ENCODE assay signal across 26 cellular contexts in genomic region chrY:19869715-19870114, GRCh38.
DNase-seq lines count a peak whose midpoint lies in the region; ATAC-seq, FAIRE-seq and TF ChIP-seq lines count a peak whose summit lies in the region.
"Had no signal": no experiment of that assay in that cellular context is flagged by ENCODE, and none has a peak within 500 bp of the region (broad histone marks: within the 10 kb centered on the region; RNA-seq: fewer than 3 reads in every experiment).

No MANE protein-coding gene starts in this region.

- H3K27ac ChIP-seq in CD8-positive, alpha-beta memory T cell (ENCODE audit: low read depth, low read length), result no peak overlapping the region
- H3K27ac ChIP-seq: epithelial cell of prostate, pancreas, right atrium auricular region, suprapubic skin had no signal

- no peaks in the 10 kb centered on the region for H3K9me3 Mint-ChIP-seq in activated T-helper 2 cell treated with anti-CD3 and anti-CD28 coated beads, Interferon-gamma antibody, Interleukin-2, Interleukin-4, amounts not matched to agents 10 μg/mL and 5 μg/mL and 100 μg/mL, durations not matched to agents 14 hours and 24 hours and 36 hours
- no peaks in the 10 kb centered on the region for H3K9me3 Mint-ChIP-seq in stimulated activated effector memory CD8-positive, alpha-beta T cell treated with anti-CD3 and anti-CD28 coated beads, Interleukin-12 subunit alpha, Interleukin-12 subunit beta, amount 100 ng/mL, for 72 hours
- H3K9me3 Mint-ChIP-seq in CD8-positive, alpha-beta memory T cell, result no peaks in the 10 kb centered on the region
- H3K9me3 Mint-ChIP-seq: activated CD4-positive, alpha-beta T cell treated with anti-CD3 and anti-CD28 coated beads, Interleukin-2, amount 10 ng/mL, durations not matched to agents 24 days and 14 days; CD8-positive, alpha-beta T cell; natural killer cell; T-cell had no signal

- H3K27me3 Mint-ChIP-seq in activated T-helper 2 cell treated with anti-CD3 and anti-CD28 coated beads, Interferon-gamma antibody, Interleukin-2, Interleukin-4, amounts not matched to agents 10 μg/mL and 5 μg/mL and 100 μg/mL, durations not matched to agents 14 hours and 24 hours and 36 hours (ENCODE audit: low read depth), result no peaks in the 10 kb centered on the region
- peaks cover 0 to 6% of the 10 kb centered on the region in 2 donors for H3K27me3 Mint-ChIP-seq in CD8-positive, alpha-beta memory T cell
- H3K27me3 Mint-ChIP-seq: activated CD4-positive, alpha-beta T cell treated with anti-CD3 and anti-CD28 coated beads, Interleukin-2, amount 10 ng/mL, durations not matched to agents 24 days and 14 days; T-cell had no signal

- POLR2A ChIA-PET in CD8-positive, alpha-beta memory T cell (lab: Charles Lee), result no interaction called here
- POLR2A ChIA-PET in GM10248 (lab: Yijun Ruan, JAX), result no interaction called here

- no peaks in the 10 kb centered on the region for H3K36me3 ChIP-seq in CD8-positive, alpha-beta memory T cell (ENCODE audit: insufficient read depth, low read length)
- H3K36me3 ChIP-seq: pancreas, right atrium auricular region, suprapubic skin had no signal

- DNase-seq in left ventricle myocardium superior (peak; percentile 14), Right ventricle myocardium inferior (ENCODE audit: missing footprints) (no peak), H54 (ENCODE audit: insufficient read length, low spot score) (peak; percentile 2), SW480 (ENCODE audit: low spot score) (no peak), GM10248 (ENCODE audit: extremely low spot score) (no peak)
- DNase-seq in activated T-helper 2 cell treated with anti-CD3 and anti-CD28 coated beads, Interferon-gamma antibody, Interleukin-2, Interleukin-4, amounts not matched to agents 10 μg/mL and 5 μg/mL and 100 μg/mL, durations not matched to agents 14 hours and 24 hours and 36 hours (ENCODE audit: low spot score), result no peak
- no peak for DNase-seq in stimulated activated effector memory CD8-positive, alpha-beta T cell treated with anti-CD3 and anti-CD28 coated beads, Interleukin-12 subunit alpha, Interleukin-12 subunit beta, amount 100 ng/mL, for 72 hours (ENCODE audit: low spot score in 2 of 2)
- DNase-seq in CD8-positive, alpha-beta memory T cell, result no peak
- DNase-seq: activated CD4-positive, alpha-beta T cell treated with anti-CD3 and anti-CD28 coated beads, Interleukin-2, amount 10 ng/mL, durations not matched to agents 24 days and 14 days; activated CD8-positive, alpha-beta memory T cell treated with anti-CD3 and anti-CD28 coated beads, Interleukin-2, amount 50 U/mL, for 48 hours; activated gamma-delta T cell; CD8-positive, alpha-beta T cell; DMS53; Karpas-422; left colon; natural killer cell; NCI-H1092; NCI-H2029 treated with DMSO at 0.1 percent for 48 hours; NCI-H82; pancreas; T-cell had no signal

- intact Hi-C loops in left ventricle myocardium superior (cut with micrococcal nuclease), result no loop called here
- intact Hi-C loops in Right ventricle myocardium inferior (cut with DNase I), result no loop called here
- intact Hi-C loops in activated T-helper 2 cell treated with anti-CD3 and anti-CD28 coated beads, Interferon-gamma antibody, Interleukin-2, Interleukin-4, amounts not matched to agents 10 μg/mL and 5 μg/mL and 100 μg/mL, durations not matched to agents 14 hours and 24 hours and 36 hours (cut with micrococcal nuclease), result no loop called here

- FAIRE-seq in H54 (lab: Jason Lieb, UNC), result no peak
- FAIRE-seq: astrocyte, GM12891, pancreas had no signal

- no peaks in the 10 kb centered on the region for H3K4me1 ChIP-seq in CD8-positive, alpha-beta memory T cell (ENCODE audit: insufficient read depth, low read length)
- H3K4me1 ChIP-seq: pancreas, right atrium auricular region, suprapubic skin had no signal

- no peak overlapping the region for H3K27ac Mint-ChIP-seq in activated T-helper 2 cell treated with anti-CD3 and anti-CD28 coated beads, Interferon-gamma antibody, Interleukin-2, Interleukin-4, amounts not matched to agents 10 μg/mL and 5 μg/mL and 100 μg/mL, durations not matched to agents 14 hours and 24 hours and 36 hours
- no peak overlapping the region for H3K27ac Mint-ChIP-seq in stimulated activated effector memory CD8-positive, alpha-beta T cell treated with anti-CD3 and anti-CD28 coated beads, Interleukin-12 subunit alpha, Interleukin-12 subunit beta, amount 100 ng/mL, for 72 hours
- no peak overlapping the region for H3K27ac Mint-ChIP-seq in CD8-positive, alpha-beta memory T cell
- H3K27ac Mint-ChIP-seq: activated CD4-positive, alpha-beta T cell treated with anti-CD3 and anti-CD28 coated beads, Interleukin-2, amount 10 ng/mL, durations not matched to agents 24 days and 14 days; CD8-positive, alpha-beta T cell; T-cell had no signal

- no peak for TF ChIP-seq POLR2A in H54 (IDR thresholded peaks at IDR 0.05; ENCODE audit: low read depth, low read length)

- H3K4me3 ChIP-seq in CD8-positive, alpha-beta memory T cell (ENCODE audit: low read length), result no peak overlapping the region
- H3K4me3 ChIP-seq: pancreas, right atrium auricular region, suprapubic skin had no signal

- ATAC-seq in left ventricle myocardium superior, result no peak
- no peak for ATAC-seq in Right ventricle myocardium inferior
- ATAC-seq in stimulated activated effector memory CD8-positive, alpha-beta T cell treated with anti-CD3 and anti-CD28 coated beads, Interleukin-12 subunit alpha, Interleukin-12 subunit beta, amount 100 ng/mL, for 72 hours, result no peak
- ATAC-seq: CD8-positive, alpha-beta T cell; left colon; pancreas had no signal

- no peaks in the 10 kb centered on the region for H3K9me3 ChIP-seq in CD8-positive, alpha-beta memory T cell (ENCODE audit: low read length)
- H3K9me3 ChIP-seq: pancreas, right atrium auricular region, suprapubic skin had no signal

- TF ChIP-seq CTCF in GM10248 (IDR thresholded peaks at IDR 0.05; ENCODE audit: control extremely low read depth, extremely low read depth, low read depth, missing control alignments), result no peak

- peak overlapping the region; percentile 15 for H3K4me3 Mint-ChIP-seq in activated T-helper 2 cell treated with anti-CD3 and anti-CD28 coated beads, Interferon-gamma antibody, Interleukin-2, Interleukin-4, amounts not matched to agents 10 μg/mL and 5 μg/mL and 100 μg/mL, durations not matched to agents 14 hours and 24 hours and 36 hours (ENCODE audit: low read depth)
- H3K4me3 Mint-ChIP-seq in stimulated activated effector memory CD8-positive, alpha-beta T cell treated with anti-CD3 and anti-CD28 coated beads, Interleukin-12 subunit alpha, Interleukin-12 subunit beta, amount 100 ng/mL, for 72 hours, result peak overlapping the region; percentile 45
- H3K4me3 Mint-ChIP-seq in CD8-positive, alpha-beta memory T cell, result no peak overlapping the region
- H3K4me3 Mint-ChIP-seq: activated CD4-positive, alpha-beta T cell treated with anti-CD3 and anti-CD28 coated beads, Interleukin-2, amount 10 ng/mL, durations not matched to agents 24 days and 14 days; CD8-positive, alpha-beta T cell; natural killer cell had no signal

- no peaks in the 10 kb centered on the region for H3K36me3 Mint-ChIP-seq in activated T-helper 2 cell treated with anti-CD3 and anti-CD28 coated beads, Interferon-gamma antibody, Interleukin-2, Interleukin-4, amounts not matched to agents 10 μg/mL and 5 μg/mL and 100 μg/mL, durations not matched to agents 14 hours and 24 hours and 36 hours (ENCODE audit: low read depth)
- no peaks in the 10 kb centered on the region for H3K36me3 Mint-ChIP-seq in stimulated activated effector memory CD8-positive, alpha-beta T cell treated with anti-CD3 and anti-CD28 coated beads, Interleukin-12 subunit alpha, Interleukin-12 subunit beta, amount 100 ng/mL, for 72 hours
- H3K36me3 Mint-ChIP-seq in CD8-positive, alpha-beta memory T cell, result no peaks in the 10 kb centered on the region
- H3K36me3 Mint-ChIP-seq: CD8-positive, alpha-beta T cell; natural killer cell; T-cell had no signal

- CTCF ChIA-PET in CD8-positive, alpha-beta memory T cell (lab: Charles Lee), result no interaction called here
- CTCF ChIA-PET in GM10248 (lab: Yijun Ruan, JAX), result interaction anchor here (1.0 kb wide), 1 partner anchor 12 kb away, joined by 3 read pairs; no protein-coding TSS in a partner anchor

- no peaks in the 10 kb centered on the region for H3K27me3 ChIP-seq in CD8-positive, alpha-beta memory T cell (ENCODE audit: insufficient read depth, low read length, poor library complexity, severe bottlenecking)
- H3K27me3 ChIP-seq: pancreas, right atrium auricular region, suprapubic skin had no signal

- H3K4me1 Mint-ChIP-seq in activated T-helper 2 cell treated with anti-CD3 and anti-CD28 coated beads, Interferon-gamma antibody, Interleukin-2, Interleukin-4, amounts not matched to agents 10 μg/mL and 5 μg/mL and 100 μg/mL, durations not matched to agents 14 hours and 24 hours and 36 hours (ENCODE audit: low read depth), result no peaks in the 10 kb centered on the region
- no peaks in the 10 kb centered on the region for H3K4me1 Mint-ChIP-seq in stimulated activated effector memory CD8-positive, alpha-beta T cell treated with anti-CD3 and anti-CD28 coated beads, Interleukin-12 subunit alpha, Interleukin-12 subunit beta, amount 100 ng/mL, for 72 hours
- no peaks in the 10 kb centered on the region for H3K4me1 Mint-ChIP-seq in CD8-positive, alpha-beta memory T cell
- H3K4me1 Mint-ChIP-seq: activated CD4-positive, alpha-beta T cell treated with anti-CD3 and anti-CD28 coated beads, Interleukin-2, amount 10 ng/mL, durations not matched to agents 24 days and 14 days; T-cell had no signal

Comparison
In these comparisons a context has a peak if more than half of its experiments do, and no peak if none do; other contexts are left out.
1. DNase-seq: peak in left ventricle myocardium superior (single experiment) and H54 (single experiment); none in Right ventricle myocardium inferior (single experiment), activated T-helper 2 cell treated with anti-CD3 and anti-CD28 coated beads, Interferon-gamma antibody, Interleukin-2, Interleukin-4, amounts not matched to agents 10 μg/mL and 5 μg/mL and 100 μg/mL, durations not matched to agents 14 hours and 24 hours and 36 hours (single experiment), stimulated activated effector memory CD8-positive, alpha-beta T cell treated with anti-CD3 and anti-CD28 coated beads, Interleukin-12 subunit alpha, Interleukin-12 subunit beta, amount 100 ng/mL, for 72 hours (0 of 2), CD8-positive, alpha-beta memory T cell (0 of 5), SW480 (single experiment) and GM10248 (single experiment).
2. H3K4me3 Mint-ChIP-seq: peak in activated T-helper 2 cell treated with anti-CD3 and anti-CD28 coated beads, Interferon-gamma antibody, Interleukin-2, Interleukin-4, amounts not matched to agents 10 μg/mL and 5 μg/mL and 100 μg/mL, durations not matched to agents 14 hours and 24 hours and 36 hours (single experiment) and stimulated activated effector memory CD8-positive, alpha-beta T cell treated with anti-CD3 and anti-CD28 coated beads, Interleukin-12 subunit alpha, Interleukin-12 subunit beta, amount 100 ng/mL, for 72 hours (single experiment); none in CD8-positive, alpha-beta memory T cell (0 of 7).